ENCODE assay signal across 9 cellular contexts in genomic region chr1:204104331-204105222, GRCh38. TPM values are rescaled to one million over a fixed set of nuclear protein-coding genes. Genes with fewer than 3 reads are reported as not detected.
DNase-seq lines count a peak whose midpoint lies in the region; ATAC-seq and TF ChIP-seq lines count a peak whose summit lies in the region.
"Had no signal": no experiment of that assay in that cellular context is flagged by ENCODE, and none has a peak within 500 bp of the region (broad histone marks: within the 10 kb centered on the region; RNA-seq: fewer than 3 reads in every experiment).

No MANE protein-coding gene starts in this region.

- ATAC-seq in HG03457 (IDR thresholded peaks at IDR 0.05; ENCODE audit: unreplicated experiment): no peak

- no peak overlapping the region for H2AFZ ChIP-seq in GM23248
- H2AFZ ChIP-seq in smooth muscle cell (ENCODE audit: low read depth): no peak overlapping the region

- H3K9ac ChIP-seq in GM23248: no peak overlapping the region
- no peak overlapping the region for H3K9ac ChIP-seq in smooth muscle cell (ENCODE audit: low read depth)

- H3K4me1 ChIP-seq in GM23248 (ENCODE audit: insufficient read depth) (peaks cover 23% of the 10 kb centered on the region), SJSA1 (replicated peaks) (peaks cover 44% of the 10 kb centered on the region), esophagus squamous epithelium (peaks cover 23 to 87% (median 40%) of the 10 kb centered on the region in 3 donors), smooth muscle cell (ENCODE audit: low read depth) (peaks cover 29% of the 10 kb centered on the region)

- DNase-seq in GM23248 (peak; percentile 34), SJSA1 (ENCODE audit: low read depth in 1 of 2, low spot score in 2 of 2) (peak; percentile 77 to 81), esophagus squamous epithelium (lab: John Stamatoyannopoulos, UW) (no peak), renal cortical epithelial cell (ENCODE audit: low read depth) (peak; percentile 38), cerebellar cortex (ENCODE audit: low spot score) (no peak), smooth muscle cell (lab: John Stamatoyannopoulos, UW; ENCODE audit: unreplicated experiment) (no peak)
- DNase-seq in stimulated activated CD4-positive, alpha-beta T cell treated with anti-CD3 and anti-CD28 coated beads, Interleukin-4, amount 100 ng/mL, for 1 hour: no peak
- DNase-seq: HCEC 1CT had no signal

- H3K27me3 ChIP-seq in GM23248 (replicated peaks; ENCODE audit: insufficient read depth) (no peaks in the 10 kb centered on the region), SJSA1 (replicated peaks) (no peaks in the 10 kb centered on the region), esophagus squamous epithelium (no peaks in the 10 kb centered on the region), smooth muscle cell (ENCODE audit: low read depth) (no peaks in the 10 kb centered on the region)

- H3K4me3 ChIP-seq in GM23248: no peak overlapping the region
- H3K4me3 ChIP-seq in SJSA1: no peak overlapping the region
- H3K4me3 ChIP-seq in esophagus squamous epithelium: peak overlapping the region in 1 of 4 donors; percentile 22
- H3K4me3 ChIP-seq in smooth muscle cell: no peak overlapping the region

- H3K27ac ChIP-seq in GM23248 (no peak overlapping the region), SJSA1 (peak overlapping the region; percentile 65), esophagus squamous epithelium (peak overlapping the region; percentile 29 to 85 (median 58)), smooth muscle cell (ENCODE audit: low read depth) (no peak overlapping the region)

- intact Hi-C loops in esophagus squamous epithelium (cut with DNase I): no loop called here

- H3K9me2 ChIP-seq in GM23248 (ENCODE audit: insufficient read depth): no peaks in the 10 kb centered on the region

- no peak for TF ChIP-seq POLR2A in esophagus squamous epithelium (IDR thresholded peaks at IDR 0.05)

- TF ChIP-seq CTCF in esophagus squamous epithelium (IDR thresholded peaks at IDR 0.05) (no peak), smooth muscle cell (IDR thresholded peaks at IDR 0.05; ENCODE audit: borderline replicate concordance, insufficient read depth, poor library complexity, severe bottlenecking) (no peak)

- H3K79me2 ChIP-seq in GM23248 (ENCODE audit: insufficient read depth) (peaks cover 74% of the 10 kb centered on the region), smooth muscle cell (ENCODE audit: low read depth) (no peaks in the 10 kb centered on the region)

- H3K9me3 ChIP-seq in GM23248 (ENCODE audit: low read depth) (no peaks in the 10 kb centered on the region), SJSA1 (replicated peaks) (no peaks in the 10 kb centered on the region), esophagus squamous epithelium (no peaks in the 10 kb centered on the region), smooth muscle cell (replicated peaks; ENCODE audit: low read depth) (no peaks in the 10 kb centered on the region)

- WGBS in GM23248 (ENCODE audit: low coverage in 1 of 2, low lambda C conversion rate in 2 of 2, missing lambda C conversion rate in 2 of 2), 2 experiments: 77% methylated on average over 15 of the region's 15 CpGs
- 50 to 56% methylated on average over 9 of the region's 15 CpGs for WGBS in esophagus squamous epithelium, 2 donors
- WGBS in smooth muscle cell (ENCODE audit: low lambda C conversion rate): 67% methylated on average over 15 of the region's 15 CpGs

- in situ Hi-C loops in GM23248 (cut with MboI): no loop called here

- no peaks in the 10 kb centered on the region for H4K20me1 ChIP-seq in GM23248 (ENCODE audit: insufficient read depth)
- H4K20me1 ChIP-seq in smooth muscle cell (ENCODE audit: low read depth): no peaks in the 10 kb centered on the region

- peaks cover 7% of the 10 kb centered on the region; the same call in 1 of the 2 replicates for H3F3A ChIP-seq in GM23248 (ENCODE audit: insufficient read depth)
- no peaks in the 10 kb centered on the region for H3F3A ChIP-seq in smooth muscle cell (ENCODE audit: low read depth)

- H3K4me2 ChIP-seq in GM23248 (ENCODE audit: unreplicated experiment) (peak overlapping the region; percentile 20), smooth muscle cell (no peak overlapping the region)

- H3K36me3 ChIP-seq in GM23248 (ENCODE audit: low read depth) (no peaks in the 10 kb centered on the region), SJSA1 (no peaks in the 10 kb centered on the region), esophagus squamous epithelium (peaks cover 0 to 8% (median 0%) of the 10 kb centered on the region in 3 donors), smooth muscle cell (ENCODE audit: low read depth) (no peaks in the 10 kb centered on the region)

RNA-seq across cellular contexts. Expression of gene SOX13, which starts 31.7 kb away (rescaled TPM):
- total RNA-seq in GM23248 (2014; rRNA removed; shearing (Covaris generic)): 5.5 and 5.8 TPM in 2 replicates
- polyA plus RNA-seq in GM23248 (2016; fragmentation: Nextera tagmentation; extraction: Ambion mirVana) (3.0 and 3.1 TPM in 2 replicates), smooth muscle cell (0.41 and 7.0 TPM in 2 replicates)
- total RNA-seq in SJSA1 (2014; rRNA removed; shearing (Covaris generic)): 9.0 and 15.5 TPM in 2 replicates
- total RNA-seq in esophagus squamous epithelium (10 to 100 TPM in 3 of 4 donors, 1 to 10 TPM in 1; 9.0 to 21.2 (median 14.5) TPM), renal cortical epithelial cell (3.3 and 11.5 TPM in 2 replicates), smooth muscle cell (2.3 and 2.6 TPM in 2 replicates)

RNA-seq across cellular contexts. Expression of gene ETNK2, which starts 47.3 kb away (rescaled TPM):
- 4.2 and 6.1 TPM in 2 replicates for total RNA-seq in GM23248 (2014; rRNA removed; shearing (Covaris generic))
- polyA plus RNA-seq in GM23248 (2016; fragmentation: Nextera tagmentation; extraction: Ambion mirVana) (5.0 and 5.2 TPM in 2 replicates), smooth muscle cell (8.9 and 17.3 TPM in 2 replicates)
- total RNA-seq in SJSA1 (2014; rRNA removed; shearing (Covaris generic)): 22.2 and 22.3 TPM in 2 replicates
- total RNA-seq in esophagus squamous epithelium (10 to 100 TPM in 2 of 4 donors, 1 to 10 TPM in 2; 6.7 to 54.4 (median 25.0) TPM), renal cortical epithelial cell (21.7 and 22.7 TPM in 2 replicates), smooth muscle cell (3.7 and 21.4 TPM in 2 replicates)

Comparison
In these comparisons a context has a peak if more than half of its experiments do, and no peak if none do; other contexts are left out.
1. DNase-seq: peak in GM23248 (single experiment), SJSA1 (2 of 2) and renal cortical epithelial cell (single experiment); none in esophagus squamous epithelium (single experiment), cerebellar cortex (single experiment), stimulated activated CD4-positive, alpha-beta T cell treated with anti-CD3 and anti-CD28 coated beads, Interleukin-4, amount 100 ng/mL, for 1 hour (single experiment) and smooth muscle cell (single experiment).
2. H3K27ac ChIP-seq: peak in SJSA1 (single experiment) and esophagus squamous epithelium (4 of 4); none in GM23248 (single experiment) and smooth muscle cell (single experiment).